In the genomic region with DNA sequence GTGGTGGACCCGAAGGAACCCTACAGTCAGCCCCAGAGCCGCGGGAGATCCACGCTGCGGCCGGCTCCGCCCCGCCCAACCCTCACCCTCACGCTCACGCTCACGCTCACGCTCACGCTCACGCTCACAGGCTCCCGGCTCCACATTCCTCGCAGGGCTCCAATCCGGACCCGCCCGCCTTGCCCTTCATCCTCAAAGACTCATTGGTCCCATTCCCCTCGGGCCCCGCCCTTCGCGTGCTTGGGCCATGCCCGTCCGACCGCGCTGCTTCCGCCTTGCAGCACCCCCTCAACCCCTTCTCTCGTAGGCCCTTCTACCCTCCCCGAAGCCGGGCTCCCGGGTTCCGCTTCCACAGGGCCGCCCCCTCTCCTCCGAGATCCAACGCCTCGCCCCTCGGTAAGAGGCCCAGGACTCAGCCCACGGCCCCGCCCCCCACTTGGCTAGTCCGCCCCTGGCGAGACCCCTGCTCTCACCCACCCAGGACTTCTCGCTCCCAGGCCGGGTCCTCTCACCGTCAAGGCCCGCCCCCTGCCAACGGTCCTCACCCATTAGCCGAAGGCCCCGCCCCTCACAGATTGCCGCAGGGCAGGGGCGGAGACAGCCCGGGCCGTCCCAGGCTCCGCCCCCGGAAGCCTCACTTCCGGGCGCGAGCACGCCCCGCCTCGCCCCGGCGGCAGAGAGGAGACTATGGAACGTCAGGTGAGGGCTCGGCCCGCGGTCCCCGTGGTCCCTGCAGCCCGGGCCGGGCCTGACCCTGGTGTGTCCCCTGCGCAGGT, we compare ENCODE assay signal across 8 cellular contexts. TPM values are rescaled to one million over a fixed set of nuclear protein-coding genes. Genes with fewer than 3 reads are reported as not detected.
A peak's percentile ranks its signal among the peaks of the same experiment; 100 is the strongest.
DNase-seq lines count a peak whose midpoint lies in the region; ATAC-seq and TF ChIP-seq lines count a peak whose summit lies in the region.

A gene (plus strand): TSS at position 637 of the 776 bp plus-strand sequence. CDS start 51 bp downstream, at position 688.

- H3K36me3 ChIP-seq in BJ (ENCODE audit: control insufficient read depth, insufficient read depth, low read length), result peaks cover 20% of the 10 kb centered on the region
- H3K36me3 ChIP-seq in mucosa of stomach (ENCODE audit: control insufficient read depth, insufficient read depth, low read length), result peaks cover 18% of the 10 kb centered on the region

- ATAC-seq in GM19468 (IDR thresholded peaks at IDR 0.05; ENCODE audit: extremely low read depth, unreplicated experiment), result peak; percentile 62

- H3K9ac ChIP-seq in mucosa of stomach (ENCODE audit: low read length), result peak within 1 kb of the TSS; percentile 76

- CTCF ChIA-PET in BJ (lab: Yijun Ruan, JAX), result interaction anchor here (5.4 kb wide), 1 partner anchor 135 kb away, joined by 152 read pairs; no protein-coding TSS in a partner anchor

- TF ChIP-seq CTCF in BJ (IDR thresholded peaks at IDR 0.05; ENCODE audit: insufficient read depth, low read depth, low read length), result no peak

- H3K4me1 ChIP-seq in mucosa of stomach (ENCODE audit: control insufficient read depth, insufficient read depth, low read length), result peaks cover 13% of the 10 kb centered on the region

- POLR2A ChIA-PET in BJ (lab: Charles Lee), result no interaction called here

- DNase-seq in BJ (ENCODE audit: low read depth) (peak; percentile 86), HT-29 (ENCODE audit: low spot score) (peak; percentile 96), epidermal melanocyte (ENCODE audit: insufficient read length, low spot score) (peak; percentile 95), NCI-H187 treated with DMSO at 0.1 percent for 48 hours (lab: John Stamatoyannopoulos, UW) (no peak)
- peak; percentile 93 to 94 for DNase-seq in activated CD8-positive, alpha-beta memory T cell treated with anti-CD3 and anti-CD28 coated beads for 1 hour (ENCODE audit: extremely low read depth in 1 of 2, low read depth in 1 of 2)
- DNase-seq in stimulated activated CD8-positive, alpha-beta memory T cell treated with anti-CD3 and anti-CD28 coated beads, Interleukin-7, amount 100 ng/mL, for 24 hours (ENCODE audit: low read depth), result peak; percentile 95

- peak within 1 kb of the TSS; percentile 79 for H3K4me3 ChIP-seq in BJ (ENCODE audit: low read depth, low read length)
- peak within 1 kb of the TSS; percentile 64 for H3K4me3 ChIP-seq in mucosa of stomach (ENCODE audit: low read length)

- H3K27me3 ChIP-seq in BJ (ENCODE audit: control insufficient read depth, insufficient read depth, low read length) (no peaks in the 10 kb centered on the region), mucosa of stomach (ENCODE audit: control insufficient read depth, insufficient read depth, low read length) (peaks cover 7% of the 10 kb centered on the region)

- H3K9me3 ChIP-seq in mucosa of stomach (ENCODE audit: control insufficient read depth, low read length), result no peaks in the 10 kb centered on the region

RNA-seq across cellular contexts. Expression of the gene that starts here (rescaled TPM):
- polyA plus RNA-seq in BJ (2011; rRNA removed), result 105 and 165 TPM in 2 replicates
- 137 and 228 TPM in 2 replicates for polyA minus RNA-seq in BJ (2011; rRNA and poly(A)+ RNA removed)
- total RNA-seq in HT-29 (2014; rRNA removed; shearing (Covaris generic)), result 246 and 254 TPM in 2 replicates
